In genomic region chr2:30862054-30862651, GRCh38 we compare ENCODE assay signal across 1 cellular context.
A peak's percentile ranks its signal among the peaks of the same experiment; 100 is the strongest.
TF ChIP-seq lines count a peak whose summit lies in the region.

No MANE protein-coding gene starts in this region.

TF ChIP-seq in GM12878, 131 proteins besides CTCF, POLR2A, EP300 and RAD21 (continued from another document):
- no peak for TF ChIP-seq SIX5 (IDR thresholded peaks at IDR 0.05; ENCODE audit: low read depth, low read length, severe bottlenecking)
- TF ChIP-seq ATF3 (IDR thresholded peaks at IDR 0.05; ENCODE audit: borderline replicate concordance, extremely low read depth, low read depth, low read length) = peak; percentile 34; the same call in 1 of the 2 replicates
- TF ChIP-seq FOXK2 (IDR thresholded peaks at IDR 0.05) = no peak
- no peak for TF ChIP-seq NRF1 (conservative IDR thresholded peaks at IDR 0.05; ENCODE audit: low read depth, low read length)
- TF ChIP-seq HCFC1 (IDR thresholded peaks at IDR 0.05; ENCODE audit: low read length) = no peak
- no peak for TF ChIP-seq NR2C2 (IDR thresholded peaks at IDR 0.05; ENCODE audit: borderline replicate concordance, control insufficient read depth, insufficient read length, low read depth)
- TF ChIP-seq ASH2L (IDR thresholded peaks at IDR 0.05; ENCODE audit: borderline replicate concordance, low read depth) = no peak
- no peak for TF ChIP-seq MAX (IDR thresholded peaks at IDR 0.05; ENCODE audit: low read depth, low read length)
- TF ChIP-seq, protein P1, sequence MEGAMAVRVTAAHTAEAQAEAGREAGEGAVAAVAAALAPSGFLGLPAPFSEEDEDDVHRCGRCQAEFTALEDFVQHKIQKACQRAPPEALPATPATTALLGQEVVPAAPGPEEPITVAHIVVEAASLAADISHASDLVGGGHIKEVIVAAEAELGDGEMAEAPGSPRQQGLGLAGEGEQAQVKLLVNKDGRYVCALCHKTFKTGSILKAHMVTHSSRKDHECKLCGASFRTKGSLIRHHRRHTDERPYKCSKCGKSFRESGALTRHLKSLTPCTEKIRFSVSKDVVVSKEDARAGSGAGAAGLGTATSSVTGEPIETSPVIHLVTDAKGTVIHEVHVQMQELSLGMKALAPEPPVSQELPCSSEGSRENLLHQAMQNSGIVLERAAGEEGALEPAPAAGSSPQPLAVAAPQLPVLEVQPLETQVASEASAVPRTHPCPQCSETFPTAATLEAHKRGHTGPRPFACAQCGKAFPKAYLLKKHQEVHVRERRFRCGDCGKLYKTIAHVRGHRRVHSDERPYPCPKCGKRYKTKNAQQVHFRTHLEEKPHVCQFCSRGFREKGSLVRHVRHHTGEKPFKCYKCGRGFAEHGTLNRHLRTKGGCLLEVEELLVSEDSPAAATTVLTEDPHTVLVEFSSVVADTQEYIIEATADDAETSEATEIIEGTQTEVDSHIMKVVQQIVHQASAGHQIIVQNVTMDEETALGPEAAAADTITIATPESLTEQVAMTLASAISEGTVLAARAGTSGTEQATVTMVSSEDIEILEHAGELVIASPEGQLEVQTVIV (IDR thresholded peaks at IDR 0.05; ENCODE audit: borderline replicate concordance, partially characterized antibody) = no peak
- TF ChIP-seq MEF2B (IDR thresholded peaks at IDR 0.05; ENCODE audit: partially characterized antibody, poor library complexity, severe bottlenecking) = no peak
- no peak for TF ChIP-seq PML (IDR thresholded peaks at IDR 0.05; ENCODE audit: low read length)
- TF ChIP-seq POU2F2 (IDR thresholded peaks at IDR 0.05; ENCODE audit: borderline replicate concordance, low read depth, low read length) = peak; percentile 37; the same call in 1 of the 3 replicates
- TF ChIP-seq MYC (IDR thresholded peaks at IDR 0.05; ENCODE audit: insufficient read depth, insufficient read length, insufficient replicate concordance, low read length, severe bottlenecking) = no peak
- no peak for TF ChIP-seq SKIL (IDR thresholded peaks at IDR 0.05; ENCODE audit: low read depth, poor library complexity, severe bottlenecking)
- no peak for TF ChIP-seq NR2C1 (IDR thresholded peaks at IDR 0.05)
- no peak for TF ChIP-seq NR2F1 (conservative IDR thresholded peaks at IDR 0.05)
- TF ChIP-seq CBX3 (IDR thresholded peaks at IDR 0.05; ENCODE audit: borderline replicate concordance, low read depth) = no peak
- no peak for TF ChIP-seq ZNF274 (IDR thresholded peaks at IDR 0.05; ENCODE audit: insufficient read depth, insufficient read length)
- TF ChIP-seq CHD1 (IDR thresholded peaks at IDR 0.05; ENCODE audit: low read depth, low read length) = no peak
- TF ChIP-seq SREBF1 (IDR thresholded peaks at IDR 0.05; ENCODE audit: low read length) = no peak
- no peak for TF ChIP-seq REST (IDR thresholded peaks at IDR 0.05; ENCODE audit: low read depth, low read length)
- no peak for TF ChIP-seq FOXM1 (IDR thresholded peaks at IDR 0.05; ENCODE audit: low read depth, low read length)
- no peak for TF ChIP-seq MYB (IDR thresholded peaks at IDR 0.05; ENCODE audit: borderline replicate concordance, low read depth, low read length)
- TF ChIP-seq, protein P2, sequence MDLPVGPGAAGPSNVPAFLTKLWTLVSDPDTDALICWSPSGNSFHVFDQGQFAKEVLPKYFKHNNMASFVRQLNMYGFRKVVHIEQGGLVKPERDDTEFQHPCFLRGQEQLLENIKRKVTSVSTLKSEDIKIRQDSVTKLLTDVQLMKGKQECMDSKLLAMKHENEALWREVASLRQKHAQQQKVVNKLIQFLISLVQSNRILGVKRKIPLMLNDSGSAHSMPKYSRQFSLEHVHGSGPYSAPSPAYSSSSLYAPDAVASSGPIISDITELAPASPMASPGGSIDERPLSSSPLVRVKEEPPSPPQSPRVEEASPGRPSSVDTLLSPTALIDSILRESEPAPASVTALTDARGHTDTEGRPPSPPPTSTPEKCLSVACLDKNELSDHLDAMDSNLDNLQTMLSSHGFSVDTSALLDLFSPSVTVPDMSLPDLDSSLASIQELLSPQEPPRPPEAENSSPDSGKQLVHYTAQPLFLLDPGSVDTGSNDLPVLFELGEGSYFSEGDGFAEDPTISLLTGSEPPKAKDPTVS (IDR thresholded peaks at IDR 0.05; ENCODE audit: low read depth, low read length) = no peak
- TF ChIP-seq CREM (IDR thresholded peaks at IDR 0.05; ENCODE audit: low read depth) = no peak
- TF ChIP-seq NFIC (IDR thresholded peaks at IDR 0.05; ENCODE audit: low read depth, low read length) = no peak
- no peak for TF ChIP-seq HDAC6 (IDR thresholded peaks at IDR 0.05; ENCODE audit: unreplicated experiment)
- 0 out of 2 replicates have a peak, but pooled peaks have one; percentile 52 for TF ChIP-seq ZNF592 (IDR thresholded peaks at IDR 0.05)
- no peak for TF ChIP-seq CEBPB (IDR thresholded peaks at IDR 0.05; ENCODE audit: borderline replicate concordance in 1 of 2, low read depth in 2 of 2, low read length in 2 of 2)
- TF ChIP-seq TARDBP (IDR thresholded peaks at IDR 0.05; ENCODE audit: borderline replicate concordance) = no peak
- TF ChIP-seq, protein P3, sequence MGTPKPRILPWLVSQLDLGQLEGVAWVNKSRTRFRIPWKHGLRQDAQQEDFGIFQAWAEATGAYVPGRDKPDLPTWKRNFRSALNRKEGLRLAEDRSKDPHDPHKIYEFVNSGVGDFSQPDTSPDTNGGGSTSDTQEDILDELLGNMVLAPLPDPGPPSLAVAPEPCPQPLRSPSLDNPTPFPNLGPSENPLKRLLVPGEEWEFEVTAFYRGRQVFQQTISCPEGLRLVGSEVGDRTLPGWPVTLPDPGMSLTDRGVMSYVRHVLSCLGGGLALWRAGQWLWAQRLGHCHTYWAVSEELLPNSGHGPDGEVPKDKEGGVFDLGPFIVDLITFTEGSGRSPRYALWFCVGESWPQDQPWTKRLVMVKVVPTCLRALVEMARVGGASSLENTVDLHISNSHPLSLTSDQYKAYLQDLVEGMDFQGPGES (IDR thresholded peaks at IDR 0.05) = no peak
- TF ChIP-seq PAX5 (IDR thresholded peaks at IDR 0.05; ENCODE audit: borderline replicate concordance, low read depth, low read length) = no peak
TF ChIP-seq in GM12878: peak in this region for 7.
